In genomic region chr13:30610311-30610710, GRCh38 we compare ENCODE assay signal across 1 cellular context.
TF ChIP-seq lines count a peak whose summit lies in the region.

No MANE protein-coding gene starts in this region.

TF ChIP-seq in GM12878, 131 proteins besides CTCF, POLR2A, EP300 and RAD21 (continued from another document):
- TF ChIP-seq JUND (IDR thresholded peaks at IDR 0.05; ENCODE audit: low read depth, low read length): no peak
- no peak for TF ChIP-seq YBX1 (IDR thresholded peaks at IDR 0.05)
- no peak for TF ChIP-seq CBX5 (IDR thresholded peaks at IDR 0.05; ENCODE audit: low read depth)
- no peak for TF ChIP-seq TCF12 (IDR thresholded peaks at IDR 0.05; ENCODE audit: low read depth, low read length)
- TF ChIP-seq DPF2 (IDR thresholded peaks at IDR 0.05): no peak
- TF ChIP-seq CHD2 (IDR thresholded peaks at IDR 0.05; ENCODE audit: borderline replicate concordance, low read depth, low read length): no peak
- TF ChIP-seq MTA2 (IDR thresholded peaks at IDR 0.05; ENCODE audit: low read depth): no peak
- no peak for TF ChIP-seq RCOR1 (conservative IDR thresholded peaks at IDR 0.05; ENCODE audit: low read depth, low read length)
- no peak for TF ChIP-seq POU2F2 (IDR thresholded peaks at IDR 0.05; ENCODE audit: borderline replicate concordance, low read depth, low read length)
- TF ChIP-seq, protein P1, sequence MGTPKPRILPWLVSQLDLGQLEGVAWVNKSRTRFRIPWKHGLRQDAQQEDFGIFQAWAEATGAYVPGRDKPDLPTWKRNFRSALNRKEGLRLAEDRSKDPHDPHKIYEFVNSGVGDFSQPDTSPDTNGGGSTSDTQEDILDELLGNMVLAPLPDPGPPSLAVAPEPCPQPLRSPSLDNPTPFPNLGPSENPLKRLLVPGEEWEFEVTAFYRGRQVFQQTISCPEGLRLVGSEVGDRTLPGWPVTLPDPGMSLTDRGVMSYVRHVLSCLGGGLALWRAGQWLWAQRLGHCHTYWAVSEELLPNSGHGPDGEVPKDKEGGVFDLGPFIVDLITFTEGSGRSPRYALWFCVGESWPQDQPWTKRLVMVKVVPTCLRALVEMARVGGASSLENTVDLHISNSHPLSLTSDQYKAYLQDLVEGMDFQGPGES (IDR thresholded peaks at IDR 0.05): no peak
- no peak for TF ChIP-seq HSF1 (IDR thresholded peaks at IDR 0.05; ENCODE audit: low read depth, low read length)
- TF ChIP-seq ZNF687 (IDR thresholded peaks at IDR 0.05): no peak
- no peak for TF ChIP-seq MEF2B (IDR thresholded peaks at IDR 0.05; ENCODE audit: partially characterized antibody, poor library complexity, severe bottlenecking)
- TF ChIP-seq E2F4 (IDR thresholded peaks at IDR 0.05; ENCODE audit: low read depth, low read length): no peak
- TF ChIP-seq BCL11A (IDR thresholded peaks at IDR 0.05; ENCODE audit: low read depth, low read length): no peak
- TF ChIP-seq MXI1 (IDR thresholded peaks at IDR 0.05; ENCODE audit: low read depth, low read length): no peak
